2 cellular contexts compared by ENCODE assay signal in the genomic region with DNA sequence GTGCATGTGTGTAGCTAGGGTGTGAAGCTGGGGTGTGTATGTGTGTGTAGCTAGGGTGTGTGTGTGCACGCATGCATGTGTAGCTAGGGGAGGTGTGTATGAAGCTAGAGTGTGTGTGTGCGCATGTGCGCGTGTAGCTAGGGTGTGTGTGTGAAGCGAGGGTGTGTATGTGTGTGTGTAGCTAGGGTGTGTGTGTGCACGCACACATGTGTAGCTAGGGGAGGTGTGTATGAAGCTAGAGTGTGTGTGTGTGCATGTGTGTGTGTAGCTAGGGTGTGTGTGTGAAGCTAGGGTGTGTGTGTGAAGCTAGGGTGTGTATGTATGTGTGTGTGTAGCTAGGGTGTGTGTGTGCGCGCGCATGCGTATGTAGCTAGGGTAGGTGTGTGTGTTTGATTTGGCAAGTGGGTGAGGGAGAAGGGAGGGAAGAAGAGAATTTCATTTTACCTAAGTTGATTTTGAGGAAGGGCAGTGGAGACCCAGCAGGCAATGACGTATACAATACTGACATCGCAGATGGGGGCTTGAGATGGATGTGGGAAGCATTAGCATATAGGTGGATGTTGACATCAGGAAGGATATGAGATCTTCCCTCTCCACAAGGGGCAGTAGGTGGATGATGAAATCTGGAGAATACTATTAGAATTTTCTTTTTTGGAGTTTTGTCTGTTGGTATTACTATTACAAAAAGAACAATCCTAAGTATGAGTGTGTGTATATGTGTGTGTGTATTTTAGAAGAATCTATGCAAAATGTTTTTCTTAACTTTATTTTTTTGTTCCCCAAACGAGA.
TF ChIP-seq lines count a peak whose summit lies in the region.

No MANE protein-coding gene starts in this region.

TF ChIP-seq in HEK293, 187 proteins besides CTCF, POLR2A, EP300 and RAD21:
- TF ChIP-seq, protein P1, sequence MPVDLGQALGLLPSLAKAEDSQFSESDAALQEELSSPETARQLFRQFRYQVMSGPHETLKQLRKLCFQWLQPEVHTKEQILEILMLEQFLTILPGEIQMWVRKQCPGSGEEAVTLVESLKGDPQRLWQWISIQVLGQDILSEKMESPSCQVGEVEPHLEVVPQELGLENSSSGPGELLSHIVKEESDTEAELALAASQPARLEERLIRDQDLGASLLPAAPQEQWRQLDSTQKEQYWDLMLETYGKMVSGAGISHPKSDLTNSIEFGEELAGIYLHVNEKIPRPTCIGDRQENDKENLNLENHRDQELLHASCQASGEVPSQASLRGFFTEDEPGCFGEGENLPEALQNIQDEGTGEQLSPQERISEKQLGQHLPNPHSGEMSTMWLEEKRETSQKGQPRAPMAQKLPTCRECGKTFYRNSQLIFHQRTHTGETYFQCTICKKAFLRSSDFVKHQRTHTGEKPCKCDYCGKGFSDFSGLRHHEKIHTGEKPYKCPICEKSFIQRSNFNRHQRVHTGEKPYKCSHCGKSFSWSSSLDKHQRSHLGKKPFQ (tag by site-specific recombination; IDR thresholded peaks at IDR 0.05), result peak; percentile 48; the same call in 1 of the 2 replicates
- TF ChIP-seq ZNF221 (tag by site-specific recombination; IDR thresholded peaks at IDR 0.05; ENCODE audit: borderline replicate concordance) (no peak), ZFHX2 (tag by site-specific recombination; conservative IDR thresholded peaks at IDR 0.05) (0 out of 2 replicates have a peak, but pooled peaks have one; percentile 5), ZBTB48 (tag by site-specific recombination; IDR thresholded peaks at IDR 0.05) (no peak), ZNF548 (tag by site-specific recombination; IDR thresholded peaks at IDR 0.05) (no peak)
- TF ChIP-seq, protein P2, sequence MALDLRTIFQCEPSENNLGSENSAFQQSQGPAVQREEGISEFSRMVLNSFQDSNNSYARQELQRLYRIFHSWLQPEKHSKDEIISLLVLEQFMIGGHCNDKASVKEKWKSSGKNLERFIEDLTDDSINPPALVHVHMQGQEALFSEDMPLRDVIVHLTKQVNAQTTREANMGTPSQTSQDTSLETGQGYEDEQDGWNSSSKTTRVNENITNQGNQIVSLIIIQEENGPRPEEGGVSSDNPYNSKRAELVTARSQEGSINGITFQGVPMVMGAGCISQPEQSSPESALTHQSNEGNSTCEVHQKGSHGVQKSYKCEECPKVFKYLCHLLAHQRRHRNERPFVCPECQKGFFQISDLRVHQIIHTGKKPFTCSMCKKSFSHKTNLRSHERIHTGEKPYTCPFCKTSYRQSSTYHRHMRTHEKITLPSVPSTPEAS (tag by site-specific recombination; IDR thresholded peaks at IDR 0.05), result peak; percentile 88

TF ChIP-seq in WTC11, 78 proteins besides CTCF, POLR2A, EP300 and RAD21:
- TF ChIP-seq ZNF416 (CRISPR knock-in tag; IDR thresholded peaks at IDR 0.05) (no peak), NFYB (CRISPR knock-in tag; conservative IDR thresholded peaks at IDR 0.05; ENCODE audit: low read depth) (no peak), NFE2L1 (CRISPR knock-in tag; IDR thresholded peaks at IDR 0.05) (no peak)
- TF ChIP-seq, protein P3, sequence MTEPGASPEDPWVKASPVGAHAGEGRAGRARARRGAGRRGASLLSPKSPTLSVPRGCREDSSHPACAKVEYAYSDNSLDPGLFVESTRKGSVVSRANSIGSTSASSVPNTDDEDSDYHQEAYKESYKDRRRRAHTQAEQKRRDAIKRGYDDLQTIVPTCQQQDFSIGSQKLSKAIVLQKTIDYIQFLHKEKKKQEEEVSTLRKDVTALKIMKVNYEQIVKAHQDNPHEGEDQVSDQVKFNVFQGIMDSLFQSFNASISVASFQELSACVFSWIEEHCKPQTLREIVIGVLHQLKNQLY (CRISPR knock-in tag; IDR thresholded peaks at IDR 0.05), result no peak
- TF ChIP-seq, protein P4, sequence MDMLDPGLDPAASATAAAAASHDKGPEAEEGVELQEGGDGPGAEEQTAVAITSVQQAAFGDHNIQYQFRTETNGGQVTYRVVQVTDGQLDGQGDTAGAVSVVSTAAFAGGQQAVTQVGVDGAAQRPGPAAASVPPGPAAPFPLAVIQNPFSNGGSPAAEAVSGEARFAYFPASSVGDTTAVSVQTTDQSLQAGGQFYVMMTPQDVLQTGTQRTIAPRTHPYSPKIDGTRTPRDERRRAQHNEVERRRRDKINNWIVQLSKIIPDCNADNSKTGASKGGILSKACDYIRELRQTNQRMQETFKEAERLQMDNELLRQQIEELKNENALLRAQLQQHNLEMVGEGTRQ (CRISPR knock-in tag; IDR thresholded peaks at IDR 0.05), result no peak
